In genomic region chr9:113894166-113894565, GRCh38 we compare ENCODE assay signal across 8 cellular contexts.
"Had no signal": no experiment of that assay in that cellular context is flagged by ENCODE, and none has a peak within 500 bp of the region (broad histone marks: within the 10 kb centered on the region; RNA-seq: fewer than 3 reads in every experiment).

No MANE protein-coding gene starts in this region.

- H3K4me3 ChIP-seq: GM23248, HAP-1 had no signal

- DNase-seq: GM23248, GOT3, H7, HFFc6, IMR-90 had no signal

- H3K36me3 ChIP-seq: HAP-1 had no signal

- ATAC-seq: HCT116 had no signal

- H3K9ac ChIP-seq: GM23248 had no signal

- H3K4me3 Mint-ChIP-seq: HFFc6 had no signal

- H3K27ac ChIP-seq: GM23248, HL-60 had no signal

- H2AFZ ChIP-seq: GM23248 had no signal

- H3K27ac Mint-ChIP-seq: HFFc6 had no signal

- H3K9me3 ChIP-seq: HAP-1 had no signal
